Comparison of ENCODE assay signal across 8 cellular contexts in the genomic region with DNA sequence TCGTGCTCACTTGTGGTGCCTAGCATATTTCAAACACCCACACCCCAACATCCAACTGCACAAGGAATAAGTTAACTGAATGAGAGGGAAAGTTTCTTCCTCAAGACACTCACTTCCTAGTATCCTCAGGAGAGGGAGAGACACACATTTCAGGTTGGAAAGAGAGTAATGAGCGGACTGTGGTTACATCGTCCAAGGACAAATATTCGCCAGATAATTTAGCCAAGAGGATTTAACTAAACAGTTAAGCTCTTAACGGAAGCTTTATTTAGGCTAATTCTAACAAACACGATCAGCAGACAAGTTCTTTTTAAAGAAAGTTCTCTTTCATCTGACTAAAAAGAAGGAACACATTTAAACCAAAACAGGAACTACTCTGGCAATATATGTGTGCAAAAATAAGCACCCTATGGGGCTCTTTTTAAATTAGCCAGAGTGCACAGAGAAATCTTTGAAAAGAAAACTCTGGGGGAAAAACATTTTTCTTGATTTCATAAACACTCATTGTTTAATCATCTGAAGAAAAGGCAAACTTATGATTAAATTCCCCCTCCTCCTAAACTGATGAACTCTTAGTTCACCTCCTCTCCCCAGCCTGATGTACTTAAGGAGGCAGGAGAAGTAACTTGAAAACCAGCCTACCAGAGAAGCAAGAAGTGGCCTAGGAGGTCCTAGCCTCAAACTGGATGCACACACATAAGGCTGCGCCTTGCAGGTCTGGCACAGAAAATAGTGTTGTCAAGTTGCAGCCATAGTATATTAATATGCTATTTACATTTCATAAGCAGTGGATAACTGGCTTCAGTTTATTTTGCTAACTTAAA. TPM values are rescaled to one million over a fixed set of nuclear protein-coding genes. Genes with fewer than 3 reads are reported as not detected.
A peak's percentile ranks its signal among the peaks of the same experiment; 100 is the strongest.
DNase-seq lines count a peak whose midpoint lies in the region; ATAC-seq and TF ChIP-seq lines count a peak whose summit lies in the region.

No MANE protein-coding gene starts in this region.

- no peaks in the 10 kb centered on the region for H3K36me3 Mint-ChIP-seq in endodermal cell (ENCODE audit: low read depth)

- H3K27ac Mint-ChIP-seq in endodermal cell, result no peak overlapping the region

- no peak overlapping the region for H3K9ac ChIP-seq in endodermal cell (ENCODE audit: extremely low read depth, low read length, poor library complexity, severe bottlenecking)

- DNase-seq in SKM-1 treated with dmso at 0.1 percent for 144 hours (lab: John Stamatoyannopoulos, UW; ENCODE audit: unreplicated experiment), result peak; percentile 32
- DNase-seq in nucleus accumbens (lab: John Stamatoyannopoulos, UW), result no peak
- no peak for DNase-seq in head of caudate nucleus
- DNase-seq in endodermal cell, result no peak
- no peak for DNase-seq in hippocampal formation (lab: John Stamatoyannopoulos, UW)

- WGBS in endodermal cell (ENCODE audit: insufficient coverage in 1 of 2, insufficient read length in 1 of 2), 2 experiments, result 92 to 93% methylated on average over 5 to 7 of the region's 7 CpGs

- H3K27me3 ChIP-seq in neutrophil (no peaks in the 10 kb centered on the region), endodermal cell (ENCODE audit: control insufficient read depth, insufficient read depth, low read length, poor library complexity, severe bottlenecking) (no peaks in the 10 kb centered on the region)

- H3K9me3 Mint-ChIP-seq in endodermal cell, result no peaks in the 10 kb centered on the region

- peaks cover 5% of the 10 kb centered on the region for H3K4me1 Mint-ChIP-seq in endodermal cell

- H3K9me3 ChIP-seq in neutrophil (no peaks in the 10 kb centered on the region), endodermal cell (ENCODE audit: control insufficient read depth, low read length) (no peaks in the 10 kb centered on the region)

- no peaks in the 10 kb centered on the region for H3K27me3 Mint-ChIP-seq in endodermal cell (ENCODE audit: insufficient read depth)

- H3K36me3 ChIP-seq in neutrophil (no peaks in the 10 kb centered on the region), endodermal cell (ENCODE audit: control insufficient read depth, insufficient read depth, low read length) (no peaks in the 10 kb centered on the region)

- TF ChIP-seq CTCF in neutrophil (IDR thresholded peaks at IDR 0.05), result no peak
- no peak for TF ChIP-seq CTCF in endodermal cell (conservative IDR thresholded peaks at IDR 0.05)

- ATAC-seq in GM18858 (IDR thresholded peaks at IDR 0.05; ENCODE audit: unreplicated experiment), result peak; percentile 52
- ATAC-seq in HG02588 (IDR thresholded peaks at IDR 0.05; ENCODE audit: unreplicated experiment), result peak; percentile 47

- H3K27ac ChIP-seq in neutrophil, result peak overlapping the region; percentile 84
- H3K27ac ChIP-seq in endodermal cell (ENCODE audit: low read depth, low read length), result no peak overlapping the region

- H3K4me3 ChIP-seq in neutrophil (ENCODE audit: low read depth in 1 of 2, low read length in 1 of 2) (peak overlapping the region; percentile 33 to 49), endodermal cell (ENCODE audit: low read length) (no peak overlapping the region)

- no peak overlapping the region for H3K4me3 Mint-ChIP-seq in endodermal cell

- peaks cover 14 to 15% of the 10 kb centered on the region in 2 experiments for H3K4me1 ChIP-seq in neutrophil (ENCODE audit: control insufficient read depth in 1 of 2, insufficient read depth in 1 of 2, low read depth in 1 of 2, low read length in 1 of 2)
- H3K4me1 ChIP-seq in endodermal cell (ENCODE audit: control insufficient read depth, insufficient read depth, low read length), result peaks cover 3% of the 10 kb centered on the region

- intact Hi-C loops in head of caudate nucleus (cut with DNase I), result no loop called here

RNA-seq across cellular contexts. Expression of a gene that starts 13.3 kb away (rescaled TPM):
- total RNA-seq in endodermal cell, result 10 to 100 TPM; 30.4 to 34.1 TPM
- polyA plus RNA-seq in endodermal cell (2013, experiment 1 of 2), result 81.7 TPM
- polyA plus RNA-seq in endodermal cell (2013, experiment 2 of 2), result 69.9 TPM
